In the genomic region with DNA sequence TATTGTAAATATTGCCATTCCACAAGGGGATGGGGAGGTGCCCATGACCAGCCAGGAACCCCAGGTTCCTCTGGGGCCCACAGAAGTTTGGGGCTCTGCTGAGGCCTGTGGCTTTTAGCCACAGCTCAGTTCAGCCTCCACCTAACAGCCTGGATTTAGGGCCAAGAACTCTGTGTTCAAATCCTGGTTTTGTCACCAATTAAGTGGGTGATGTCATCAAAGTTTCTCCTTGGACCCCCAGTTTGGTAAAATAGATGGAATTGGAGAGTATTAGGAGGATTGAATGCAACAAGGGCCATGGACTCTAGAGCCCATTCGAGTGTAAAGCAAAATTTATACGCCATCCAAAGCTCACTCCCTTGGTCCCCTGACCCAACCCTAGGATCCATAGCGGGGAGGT, we compare ENCODE assay signal across 41 cellular contexts. TPM values are rescaled to one million over a fixed set of nuclear protein-coding genes. Genes with fewer than 3 reads are reported as not detected.
"Had no signal": no experiment of that assay in that cellular context is flagged by ENCODE, and none has a peak within 500 bp of the region (broad histone marks: within the 10 kb centered on the region; RNA-seq: fewer than 3 reads in every experiment).

No MANE protein-coding gene starts in this region.

- DNase-seq: activated B cell treated with CpG ODN at 0.5 μM for 24 hours; activated CD4-positive, alpha-beta memory T cell treated with anti-CD3 and anti-CD28 coated beads for 36 hours; activated CD4-positive, alpha-beta T cell treated with anti-CD3 and anti-CD28 coated beads for 36 hours; activated CD4-positive, alpha-beta T cell treated with anti-CD3 and anti-CD28 coated beads, Interleukin-2, amount 10 ng/mL, durations not matched to agents 24 days and 14 days; activated CD8-positive, alpha-beta memory T cell treated with anti-CD3 and anti-CD28 coated beads, Interleukin-2, amount 10 ng/mL, durations not matched to agents 7 days and 5 days; activated CD8-positive, alpha-beta memory T cell treated with anti-CD3 and anti-CD28 coated beads, Interleukin-2, amount 50 U/mL, for 4 hours; activated CD8-positive, alpha-beta T cell treated with anti-CD3 and anti-CD28 coated beads, Interleukin-2, amount 10 ng/mL, durations not matched to agents 7 days and 5 days; activated gamma-delta T cell; activated naive CD4-positive, alpha-beta T cell; activated naive CD4-positive, alpha-beta T cell treated with anti-CD3 and anti-CD28 coated beads, Interleukin-2, amount 10 ng/mL, durations not matched to agents 7 days and 5 days; activated naive CD8-positive, alpha-beta T cell treated with anti-CD3 and anti-CD28 coated beads, Interleukin-2, amount 10 ng/mL, durations not matched to agents 7 days and 5 days; activated T-cell treated with anti-CD3 and anti-CD28 coated beads, Interleukin-2, amount 50 U/mL, for 1 hour; activated T-cell treated with anti-CD3 and anti-CD28 coated beads, Interleukin-2, amount 50 U/mL, for 48 hours; cortex of kidney; dermis blood vessel endothelial cell; effector CD4-positive, alpha-beta T cell; effector memory CD8-positive, alpha-beta T cell; esophagus squamous epithelium; foreskin melanocyte; T-helper 1 cell; T-helper 17 cell; T1000; WERI-Rb-1 had no signal

- H3K27ac Mint-ChIP-seq: activated B cell treated with CpG ODN at 0.5 μM for 24 hours; activated CD4-positive, alpha-beta memory T cell treated with anti-CD3 and anti-CD28 coated beads for 36 hours; activated CD4-positive, alpha-beta T cell treated with anti-CD3 and anti-CD28 coated beads for 36 hours; activated CD4-positive, alpha-beta T cell treated with anti-CD3 and anti-CD28 coated beads, Interleukin-2, amount 10 ng/mL, durations not matched to agents 24 days and 14 days; activated CD8-positive, alpha-beta memory T cell treated with anti-CD3 and anti-CD28 coated beads, Interleukin-2, amount 10 ng/mL, durations not matched to agents 7 days and 5 days; activated CD8-positive, alpha-beta T cell treated with anti-CD3 and anti-CD28 coated beads, Interleukin-2, amount 10 ng/mL, durations not matched to agents 7 days and 5 days; activated naive CD4-positive, alpha-beta T cell treated with anti-CD3 and anti-CD28 coated beads, Interleukin-2, amount 10 ng/mL, durations not matched to agents 7 days and 5 days; activated naive CD4-positive, alpha-beta T cell treated with anti-CD3 and anti-CD28 coated beads, Interleukin-2, amount 50 U/mL, for 72 hours; activated naive CD8-positive, alpha-beta T cell treated with anti-CD3 and anti-CD28 coated beads, Interleukin-2, amount 10 ng/mL, durations not matched to agents 7 days and 5 days; activated T-helper 1 cell treated with anti-CD3 and anti-CD28 coated beads, Interleukin-12 subunit alpha, Interleukin-12 subunit beta, Interleukin-2, Interleukin-4 antibody, amounts not matched to agents 30 ng/mL and 10 ng/mL and 1 ng/mL, durations not matched to agents 14 hours and 24 hours and 36 hours; brain; effector memory CD8-positive, alpha-beta T cell; T-helper 17 cell; T-helper 2 cell treated with Interferon-gamma antibody and Interleukin-4, amounts not matched to agents 5 μg/mL and 100 μg/mL, for 36 hours had no signal

- H3K9me3 Mint-ChIP-seq: activated B cell treated with CpG ODN at 0.5 μM for 24 hours; activated CD4-positive, alpha-beta memory T cell treated with anti-CD3 and anti-CD28 coated beads for 36 hours; activated CD4-positive, alpha-beta T cell treated with anti-CD3 and anti-CD28 coated beads, Interleukin-2, amount 10 ng/mL, durations not matched to agents 24 days and 14 days; activated naive CD4-positive, alpha-beta T cell treated with anti-CD3 and anti-CD28 coated beads, Interleukin-2, amount 10 ng/mL, durations not matched to agents 7 days and 5 days; activated naive CD4-positive, alpha-beta T cell treated with anti-CD3 and anti-CD28 coated beads, Interleukin-2, amount 50 U/mL, for 72 hours; activated naive CD8-positive, alpha-beta T cell treated with anti-CD3 and anti-CD28 coated beads, Interleukin-2, amount 10 ng/mL, durations not matched to agents 7 days and 5 days; activated T-helper 1 cell treated with anti-CD3 and anti-CD28 coated beads, Interleukin-12 subunit alpha, Interleukin-12 subunit beta, Interleukin-2, Interleukin-4 antibody, amounts not matched to agents 30 ng/mL and 10 ng/mL and 1 ng/mL, durations not matched to agents 14 hours and 24 hours and 36 hours; central memory CD8-positive, alpha-beta T cell; effector memory CD8-positive, alpha-beta T cell; T-helper 2 cell treated with Interferon-gamma antibody and Interleukin-4, amounts not matched to agents 5 μg/mL and 100 μg/mL, for 36 hours had no signal

- FAIRE-seq: colon had no signal

- H3K36me3 ChIP-seq: ascending aorta, breast epithelium, esophagus squamous epithelium, gastroesophageal sphincter, WERI-Rb-1 had no signal

- H3K4me3 Mint-ChIP-seq: activated B cell treated with CpG ODN at 0.5 μM for 24 hours; activated CD4-positive, alpha-beta memory T cell treated with anti-CD3 and anti-CD28 coated beads for 36 hours; activated CD4-positive, alpha-beta T cell treated with anti-CD3 and anti-CD28 coated beads for 36 hours; activated CD4-positive, alpha-beta T cell treated with anti-CD3 and anti-CD28 coated beads, Interleukin-2, amount 10 ng/mL, durations not matched to agents 24 days and 14 days; activated CD8-positive, alpha-beta memory T cell treated with anti-CD3 and anti-CD28 coated beads, Interleukin-2, amount 10 ng/mL, durations not matched to agents 7 days and 5 days; activated CD8-positive, alpha-beta T cell treated with anti-CD3 and anti-CD28 coated beads, Interleukin-2, amount 10 ng/mL, durations not matched to agents 7 days and 5 days; activated naive CD4-positive, alpha-beta T cell treated with anti-CD3 and anti-CD28 coated beads, Interleukin-2, amount 10 ng/mL, durations not matched to agents 7 days and 5 days; activated naive CD8-positive, alpha-beta T cell treated with anti-CD3 and anti-CD28 coated beads, Interleukin-2, amount 10 ng/mL, durations not matched to agents 7 days and 5 days; activated T-helper 1 cell treated with anti-CD3 and anti-CD28 coated beads, Interleukin-12 subunit alpha, Interleukin-12 subunit beta, Interleukin-2, Interleukin-4 antibody, amounts not matched to agents 30 ng/mL and 10 ng/mL and 1 ng/mL, durations not matched to agents 14 hours and 24 hours and 36 hours; brain; central memory CD8-positive, alpha-beta T cell; effector memory CD8-positive, alpha-beta T cell; T-helper 17 cell; T-helper 2 cell treated with Interferon-gamma antibody and Interleukin-4, amounts not matched to agents 5 μg/mL and 100 μg/mL, for 36 hours had no signal

- ATAC-seq: activated CD4-positive, alpha-beta T cell treated with anti-CD3 and anti-CD28 coated beads for 36 hours; activated CD4-positive, CD25-positive, alpha-beta regulatory T cell treated with anti-CD3 and anti-CD28 coated beads, Interleukin-2, amount 50 U/mL, for 24 hours; activated CD8-positive, alpha-beta memory T cell treated with anti-CD3 and anti-CD28 coated beads, Interleukin-2, amount 10 ng/mL, durations not matched to agents 7 days and 5 days; activated CD8-positive, alpha-beta T cell treated with anti-CD3 and anti-CD28 coated beads, Interleukin-2, amount 10 ng/mL, durations not matched to agents 7 days and 5 days; activated naive CD4-positive, alpha-beta T cell treated with anti-CD3 and anti-CD28 coated beads, Interleukin-2, amount 50 U/mL, for 72 hours; effector memory CD8-positive, alpha-beta T cell; gastroesophageal sphincter; T-helper 17 cell had no signal

- H3K9me3 ChIP-seq: ascending aorta, breast epithelium, esophagus squamous epithelium, gastroesophageal sphincter had no signal

- H3K4me3 ChIP-seq: ascending aorta, breast epithelium, esophagus squamous epithelium, gastroesophageal sphincter had no signal

- H3K36me3 Mint-ChIP-seq: activated CD4-positive, alpha-beta memory T cell treated with anti-CD3 and anti-CD28 coated beads for 36 hours; activated CD8-positive, alpha-beta memory T cell treated with anti-CD3 and anti-CD28 coated beads, Interleukin-2, amount 10 ng/mL, durations not matched to agents 7 days and 5 days; activated naive CD4-positive, alpha-beta T cell treated with anti-CD3 and anti-CD28 coated beads, Interleukin-2, amount 10 ng/mL, durations not matched to agents 7 days and 5 days; activated naive CD4-positive, alpha-beta T cell treated with anti-CD3 and anti-CD28 coated beads, Interleukin-2, amount 50 U/mL, for 72 hours; activated naive CD8-positive, alpha-beta T cell treated with anti-CD3 and anti-CD28 coated beads, Interleukin-2, amount 10 ng/mL, durations not matched to agents 7 days and 5 days; brain had no signal

- H3K27ac ChIP-seq: ascending aorta, breast epithelium, epithelial cell of prostate, esophagus squamous epithelium, gastroesophageal sphincter, WERI-Rb-1 had no signal

RNA-seq across cellular contexts. Expression of a gene that starts 3.2 kb away (rescaled TPM):
- total RNA-seq: activated B cell treated with CpG ODN at 0.5 μM for 24 hours; activated CD4-positive, alpha-beta memory T cell treated with anti-CD3 and anti-CD28 coated beads for 36 hours; activated CD4-positive, alpha-beta T cell treated with anti-CD3 and anti-CD28 coated beads for 36 hours; activated CD4-positive, alpha-beta T cell treated with anti-CD3 and anti-CD28 coated beads, Interleukin-2, amount 10 ng/mL, durations not matched to agents 24 days and 14 days; activated CD8-positive, alpha-beta memory T cell treated with anti-CD3 and anti-CD28 coated beads for 36 hours; activated CD8-positive, alpha-beta memory T cell treated with anti-CD3 and anti-CD28 coated beads, Interleukin-2, amount 10 ng/mL, durations not matched to agents 7 days and 5 days; activated CD8-positive, alpha-beta T cell treated with anti-CD3 and anti-CD28 coated beads, Interleukin-2, amount 10 ng/mL, durations not matched to agents 7 days and 5 days; activated naive CD4-positive, alpha-beta T cell treated with anti-CD3 and anti-CD28 coated beads, Interleukin-2, amount 50 U/mL, for 72 hours; activated naive CD8-positive, alpha-beta T cell treated with anti-CD3 and anti-CD28 coated beads, Interleukin-2, amount 10 ng/mL, durations not matched to agents 7 days and 5 days; activated T-helper 1 cell treated with anti-CD3 and anti-CD28 coated beads, Interleukin-12 subunit alpha, Interleukin-12 subunit beta, Interleukin-2, Interleukin-4 antibody, amounts not matched to agents 30 ng/mL and 10 ng/mL and 1 ng/mL, durations not matched to agents 14 hours and 24 hours and 36 hours; ascending aorta; breast epithelium; cardiac septum; cerebellum; dermis blood vessel endothelial cell; fibroblast of lung; fibroblast of villous mesenchyme; gastroesophageal sphincter; glomerular endothelial cell; T-helper 17 cell had no signal
- polyA plus RNA-seq: esophagus, fibroblast of lung had no signal

RNA-seq across cellular contexts. Expression of a gene that starts 5.1 kb away (rescaled TPM):
- total RNA-seq: activated B cell treated with CpG ODN at 0.5 μM for 24 hours; activated CD4-positive, alpha-beta memory T cell treated with anti-CD3 and anti-CD28 coated beads for 36 hours; activated CD4-positive, alpha-beta T cell treated with anti-CD3 and anti-CD28 coated beads for 36 hours; activated CD4-positive, alpha-beta T cell treated with anti-CD3 and anti-CD28 coated beads, Interleukin-2, amount 10 ng/mL, durations not matched to agents 24 days and 14 days; activated CD8-positive, alpha-beta memory T cell treated with anti-CD3 and anti-CD28 coated beads for 36 hours; activated CD8-positive, alpha-beta memory T cell treated with anti-CD3 and anti-CD28 coated beads, Interleukin-2, amount 10 ng/mL, durations not matched to agents 7 days and 5 days; activated CD8-positive, alpha-beta T cell treated with anti-CD3 and anti-CD28 coated beads, Interleukin-2, amount 10 ng/mL, durations not matched to agents 7 days and 5 days; activated naive CD4-positive, alpha-beta T cell treated with anti-CD3 and anti-CD28 coated beads, Interleukin-2, amount 50 U/mL, for 72 hours; activated naive CD8-positive, alpha-beta T cell treated with anti-CD3 and anti-CD28 coated beads, Interleukin-2, amount 10 ng/mL, durations not matched to agents 7 days and 5 days; ascending aorta; breast epithelium; cardiac septum; cerebellum; dermis blood vessel endothelial cell; esophagus squamous epithelium; fibroblast of lung; gastroesophageal sphincter; glomerular endothelial cell; T-helper 17 cell had no signal
- polyA plus RNA-seq: fibroblast of lung had no signal

RNA-seq across cellular contexts. Expression of a gene that starts 28.7 kb away (rescaled TPM):
- total RNA-seq: activated B cell treated with CpG ODN at 0.5 μM for 24 hours; activated CD4-positive, alpha-beta memory T cell treated with anti-CD3 and anti-CD28 coated beads for 36 hours; activated CD4-positive, alpha-beta T cell treated with anti-CD3 and anti-CD28 coated beads for 36 hours; activated CD4-positive, alpha-beta T cell treated with anti-CD3 and anti-CD28 coated beads, Interleukin-2, amount 10 ng/mL, durations not matched to agents 24 days and 14 days; activated CD8-positive, alpha-beta memory T cell treated with anti-CD3 and anti-CD28 coated beads for 36 hours; activated CD8-positive, alpha-beta memory T cell treated with anti-CD3 and anti-CD28 coated beads, Interleukin-2, amount 10 ng/mL, durations not matched to agents 7 days and 5 days; activated CD8-positive, alpha-beta T cell treated with anti-CD3 and anti-CD28 coated beads, Interleukin-2, amount 10 ng/mL, durations not matched to agents 7 days and 5 days; activated naive CD4-positive, alpha-beta T cell treated with anti-CD3 and anti-CD28 coated beads, Interleukin-2, amount 50 U/mL, for 72 hours; activated naive CD8-positive, alpha-beta T cell treated with anti-CD3 and anti-CD28 coated beads, Interleukin-2, amount 10 ng/mL, durations not matched to agents 7 days and 5 days; activated T-helper 1 cell treated with anti-CD3 and anti-CD28 coated beads, Interleukin-12 subunit alpha, Interleukin-12 subunit beta, Interleukin-2, Interleukin-4 antibody, amounts not matched to agents 30 ng/mL and 10 ng/mL and 1 ng/mL, durations not matched to agents 14 hours and 24 hours and 36 hours; ascending aorta; breast epithelium; cardiac septum; dermis blood vessel endothelial cell; esophagus squamous epithelium; fibroblast of villous mesenchyme; glomerular endothelial cell; T-helper 17 cell had no signal
- polyA plus RNA-seq: esophagus had no signal

RNA-seq across cellular contexts. Expression of a gene that starts 53.2 kb away (rescaled TPM):
- total RNA-seq: activated B cell treated with CpG ODN at 0.5 μM for 24 hours; activated CD4-positive, alpha-beta memory T cell treated with anti-CD3 and anti-CD28 coated beads for 36 hours; activated CD4-positive, alpha-beta T cell treated with anti-CD3 and anti-CD28 coated beads for 36 hours; activated CD4-positive, alpha-beta T cell treated with anti-CD3 and anti-CD28 coated beads, Interleukin-2, amount 10 ng/mL, durations not matched to agents 24 days and 14 days; activated CD8-positive, alpha-beta memory T cell treated with anti-CD3 and anti-CD28 coated beads for 36 hours; activated CD8-positive, alpha-beta memory T cell treated with anti-CD3 and anti-CD28 coated beads, Interleukin-2, amount 10 ng/mL, durations not matched to agents 7 days and 5 days; activated CD8-positive, alpha-beta T cell treated with anti-CD3 and anti-CD28 coated beads, Interleukin-2, amount 10 ng/mL, durations not matched to agents 7 days and 5 days; activated naive CD4-positive, alpha-beta T cell treated with anti-CD3 and anti-CD28 coated beads, Interleukin-2, amount 50 U/mL, for 72 hours; activated naive CD8-positive, alpha-beta T cell treated with anti-CD3 and anti-CD28 coated beads, Interleukin-2, amount 10 ng/mL, durations not matched to agents 7 days and 5 days; activated T-helper 1 cell treated with anti-CD3 and anti-CD28 coated beads, Interleukin-12 subunit alpha, Interleukin-12 subunit beta, Interleukin-2, Interleukin-4 antibody, amounts not matched to agents 30 ng/mL and 10 ng/mL and 1 ng/mL, durations not matched to agents 14 hours and 24 hours and 36 hours; ascending aorta; cardiac septum; dermis blood vessel endothelial cell; fibroblast of lung; fibroblast of villous mesenchyme; gastroesophageal sphincter; glomerular endothelial cell; T-helper 17 cell had no signal
- polyA plus RNA-seq: fibroblast of lung had no signal
